Comparison of ENCODE assay signal across 8 cellular contexts in the genomic region with DNA sequence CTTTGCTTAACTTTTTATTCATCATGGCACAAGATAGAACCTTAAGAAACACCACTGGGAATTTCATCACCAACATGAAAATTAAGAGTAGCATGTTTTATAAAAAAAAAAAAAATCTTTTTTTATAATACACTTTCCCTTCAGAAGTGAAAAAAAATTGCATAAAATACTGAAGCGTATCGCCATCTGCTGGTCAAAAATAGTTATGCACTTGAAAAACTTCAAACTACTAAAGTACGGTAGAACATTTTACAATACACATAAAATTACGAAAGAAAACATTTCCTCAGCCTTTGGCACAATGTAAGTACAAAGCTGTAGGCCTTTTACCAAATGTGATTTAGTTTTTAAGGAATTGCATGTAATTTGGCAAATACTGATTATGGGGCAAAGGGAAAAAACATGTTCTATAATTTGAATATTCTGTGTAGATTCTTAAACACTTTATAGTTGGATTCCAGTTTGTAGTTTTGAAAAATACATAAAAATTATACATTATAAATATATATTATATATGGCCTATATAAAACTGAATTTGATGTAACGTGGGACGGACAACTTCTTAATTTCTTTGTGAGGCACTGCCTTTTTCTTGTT. TPM values are rescaled to one million over a fixed set of nuclear protein-coding genes. Genes with fewer than 3 reads are reported as not detected.
A peak's percentile ranks its signal among the peaks of the same experiment; 100 is the strongest.
DNase-seq lines count a peak whose midpoint lies in the region; ATAC-seq, FAIRE-seq and TF ChIP-seq lines count a peak whose summit lies in the region.

No MANE protein-coding gene starts in this region.

- H3K36me3 ChIP-seq in OCI-LY7 (ENCODE audit: insufficient read depth, low read length) (no peaks in the 10 kb centered on the region), small intestine (ENCODE audit: control insufficient read depth in 2 of 2, insufficient read depth in 2 of 2, low read length in 2 of 2) (no peaks in the 10 kb centered on the region)

- peaks cover 7% of the 10 kb centered on the region for H3K4me1 ChIP-seq in OCI-LY7 (ENCODE audit: insufficient read depth, low read length, poor library complexity, severe bottlenecking)
- H3K4me1 ChIP-seq in small intestine (ENCODE audit: control insufficient read depth in 2 of 2, insufficient read depth in 1 of 2, low read depth in 1 of 2, low read length in 1 of 2), result peaks cover 0 to 2% of the 10 kb centered on the region in 2 donors

- peak; percentile 26 for FAIRE-seq in small intestine (lab: Jason Lieb, UNC)
- FAIRE-seq in GM12891 (lab: Jason Lieb, UNC), result no peak

- intact Hi-C loops in OCI-LY7 (cut with micrococcal nuclease; ENCODE audit: unreplicated experiment), result loop anchor here (10.0 kb wide), 1 partner anchor 953 kb away; no protein-coding TSS in a partner anchor

- H2AFZ ChIP-seq in OCI-LY7 (ENCODE audit: low read length), result peak overlapping the region; percentile 2; the same call in 1 of the 2 replicates

- no peak for TF ChIP-seq POLR2A in GM12891 (IDR thresholded peaks at IDR 0.05; ENCODE audit: low read depth, low read length)

- H3K27ac ChIP-seq in OCI-LY7 (ENCODE audit: low read depth, low read length, poor library complexity, severe bottlenecking) (no peak overlapping the region), small intestine (ENCODE audit: low read depth in 1 of 2, low read length in 1 of 2) (no peak overlapping the region)

- no TSS peak for BruUV-seq in OCI-LY7 (replicated peaks; lab: Mats Ljungman, UMichigan)

- TF ChIP-seq CTCF in OCI-LY7 (conservative IDR thresholded peaks at IDR 0.05; ENCODE audit: low read length) (peak; percentile 83), fibroblast of mammary gland (conservative IDR thresholded peaks at IDR 0.05; ENCODE audit: control insufficient read depth, insufficient read depth, low read depth, low read length) (peak; percentile 77)

- ATAC-seq in GM21360 (IDR thresholded peaks at IDR 0.05; ENCODE audit: unreplicated experiment) (no peak), HG03378 (IDR thresholded peaks at IDR 0.05; ENCODE audit: unreplicated experiment) (no peak)

- whole genome bisulfite sequencing in small intestine, 3 donors, result 30 to 32% (median 30%) methylated on average over 6 of the region's 6 CpGs

- POLR2A ChIA-PET in OCI-LY7 (lab: Charles Lee), result no interaction called here

- H3K4me3 ChIP-seq in OCI-LY7 (ENCODE audit: low read depth, low read length, poor library complexity, severe bottlenecking) (no peak overlapping the region), fibroblast of mammary gland (ENCODE audit: control insufficient read depth, low read depth, low read length) (no peak overlapping the region), small intestine (ENCODE audit: low read depth in 1 of 2, low read length in 2 of 2) (no peak overlapping the region)

- CTCF ChIA-PET in OCI-LY7 (lab: Charles Lee; ENCODE audit: unreplicated experiment), result no interaction called here

- H3K27me3 ChIP-seq in small intestine (ENCODE audit: control insufficient read depth in 2 of 2, insufficient read depth in 2 of 2, low read length in 2 of 2), result no peaks in the 10 kb centered on the region

- H3K4me2 ChIP-seq in OCI-LY7 (ENCODE audit: low read length), result no peak overlapping the region

- no peaks in the 10 kb centered on the region for H3K79me2 ChIP-seq in OCI-LY7 (ENCODE audit: insufficient read depth, low read depth, low read length)

- no peaks in the 10 kb centered on the region for H3K9me2 ChIP-seq in OCI-LY7 (ENCODE audit: insufficient read depth, low read length)

- peak; percentile 14 for DNase-seq in A172 (ENCODE audit: low spot score)
- DNase-seq in GM03348 (ENCODE audit: low spot score), result peak; percentile 23
- DNase-seq in OCI-LY7 (ENCODE audit: low spot score), result peak; percentile 47
- DNase-seq in fibroblast of mammary gland (ENCODE audit: low read depth), result peak; percentile 64
- peak; percentile 27 for DNase-seq in small intestine
- no peak for DNase-seq in GM12891 (ENCODE audit: insufficient read length, low spot score)

- H3K9me3 ChIP-seq in OCI-LY7 (ENCODE audit: low read length) (no peaks in the 10 kb centered on the region), small intestine (ENCODE audit: control insufficient read depth, low read depth) (no peaks in the 10 kb centered on the region)

- no peaks in the 10 kb centered on the region for H4K20me1 ChIP-seq in OCI-LY7 (ENCODE audit: insufficient read depth, low read length)

TF ChIP-seq in GM12891, 5 proteins besides CTCF, POLR2A, EP300 and RAD21:
- TF ChIP-seq TAF1 (IDR thresholded peaks at IDR 0.05; ENCODE audit: low read depth, low read length), result no peak
- no peak for TF ChIP-seq PAX5 (IDR thresholded peaks at IDR 0.05; ENCODE audit: insufficient read depth, low read length, severe bottlenecking)
- TF ChIP-seq SPI1 (IDR thresholded peaks at IDR 0.05; ENCODE audit: low read depth, low read length), result no peak
- TF ChIP-seq POLR2AphosphoS5 (IDR thresholded peaks at IDR 0.05; ENCODE audit: low read depth, low read length), result no peak
- TF ChIP-seq POU2F2 (IDR thresholded peaks at IDR 0.05; ENCODE audit: low read depth, low read length), result no peak

RNA-seq across cellular contexts. Expression of gene HCCS, which starts 26.5 kb away (rescaled TPM):
- total RNA-seq in A172 (2014; rRNA removed; shearing (Covaris generic)), result 54.3 and 59.6 TPM in 2 replicates
- total RNA-seq in OCI-LY7 (2014; rRNA removed; shearing (Covaris generic)), result 11.1 and 16.1 TPM in 2 replicates
- 20.5 and 25.2 TPM in 2 replicates for total RNA-seq in OCI-LY7 (2022)
- 10 to 100 TPM; 26.2 to 40.3 (median 31.6) TPM for polyA plus RNA-seq in small intestine
- polyA plus RNA-seq in GM12891 (2012; ENCODE audit: low read depth, missing spikeins), result 28.5 TPM
